Comparison of ENCODE assay signal across 14 cellular contexts in the genomic region with DNA sequence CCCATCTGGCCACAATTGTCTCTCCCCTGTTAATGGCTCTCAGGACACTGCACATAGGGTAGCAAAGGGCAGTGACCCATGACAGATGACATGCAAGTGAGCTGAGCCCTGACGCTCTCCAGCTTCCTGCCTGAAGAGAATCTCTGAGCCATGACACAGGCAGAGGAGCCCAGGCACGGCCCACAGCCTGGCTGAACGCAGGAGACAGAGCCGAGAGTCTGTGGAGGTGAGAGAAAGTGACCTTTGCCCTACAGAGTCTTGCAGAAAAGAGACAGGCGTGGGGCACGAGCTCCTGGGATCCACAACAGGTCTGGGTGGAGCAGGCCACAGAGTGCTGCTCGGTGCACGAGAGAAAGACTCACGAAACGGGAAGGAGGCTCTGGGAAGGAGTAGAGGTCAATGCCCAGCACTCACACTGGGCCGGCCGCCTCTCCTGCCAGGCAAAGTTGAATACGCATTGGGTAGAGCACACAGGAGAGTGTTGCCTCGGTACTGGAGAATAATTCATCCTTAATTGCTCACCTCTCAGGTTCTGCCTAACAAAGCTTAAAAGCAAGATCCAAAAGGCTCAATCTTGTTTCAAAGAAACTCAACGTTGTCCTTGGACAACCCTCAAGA.
DNase-seq lines count a peak whose midpoint lies in the region; ATAC-seq and TF ChIP-seq lines count a peak whose summit lies in the region.
"Had no signal": no experiment of that assay in that cellular context is flagged by ENCODE, and none has a peak within 500 bp of the region (broad histone marks: within the 10 kb centered on the region; RNA-seq: fewer than 3 reads in every experiment).

No MANE protein-coding gene starts in this region.

- H2BK12ac ChIP-seq in neuronal stem cell (ENCODE audit: low read length) = no peak overlapping the region

- no peak overlapping the region for H2BK5ac ChIP-seq in neuronal stem cell (ENCODE audit: low read length)

- ATAC-seq in GM21447 (IDR thresholded peaks at IDR 0.05; ENCODE audit: unreplicated experiment) = no peak
- ATAC-seq in heart right ventricle = no peak
- ATAC-seq in left cardiac atrium = no peak

- no peak overlapping the region for H3K14ac ChIP-seq in neuronal stem cell (ENCODE audit: low read length)

- H4K8ac ChIP-seq in neuronal stem cell (ENCODE audit: low read depth, low read length) = no peak overlapping the region

- peak overlapping the region; percentile 50 for H2AFZ ChIP-seq in neuronal stem cell (ENCODE audit: low read length)

- H3K36me3 ChIP-seq in HUES6 (ENCODE audit: control insufficient read depth, insufficient read depth, low read length) (no peaks in the 10 kb centered on the region), neuronal stem cell (replicated peaks in 1 of 2; ENCODE audit: control insufficient read depth in 2 of 2, insufficient read depth in 2 of 2, low read length in 2 of 2) (no peaks in the 10 kb centered on the region), heart right ventricle (no peaks in the 10 kb centered on the region), ovary (no peaks in the 10 kb centered on the region)
- H3K36me3 ChIP-seq: esophagus squamous epithelium, stomach had no signal

- H2BK15ac ChIP-seq in neuronal stem cell (ENCODE audit: low read length) = peak overlapping the region; percentile 33

- no peak for TF ChIP-seq EP300 in ovary (IDR thresholded peaks at IDR 0.05)

- H3K9ac ChIP-seq in HUES6 (ENCODE audit: low read length) (no peak overlapping the region), neuronal stem cell (ENCODE audit: low read depth, low read length, poor library complexity) (no peak overlapping the region)

- H3K23ac ChIP-seq in neuronal stem cell (ENCODE audit: low read depth, low read length, poor library complexity) = no peak overlapping the region

- no peak for TF ChIP-seq POLR2A in ovary (IDR thresholded peaks at IDR 0.05)

- H3K9me3 ChIP-seq in HUES6 (ENCODE audit: control insufficient read depth, insufficient read depth, low read depth, low read length) (no peaks in the 10 kb centered on the region), neuronal stem cell (replicated peaks in 1 of 2; ENCODE audit: control insufficient read depth in 2 of 2, insufficient read depth in 1 of 2, low read depth in 1 of 2, low read length in 2 of 2) (peaks cover 0 to 2% of the 10 kb centered on the region in 2 donors), heart right ventricle (no peaks in the 10 kb centered on the region), ovary (no peaks in the 10 kb centered on the region)
- H3K9me3 ChIP-seq: esophagus squamous epithelium, stomach had no signal

- peaks cover 2% of the 10 kb centered on the region for H3K79me1 ChIP-seq in neuronal stem cell (ENCODE audit: low read depth, low read length)

- peak overlapping the region; percentile 40 for H3K18ac ChIP-seq in neuronal stem cell (ENCODE audit: low read length)

- H3K27ac ChIP-seq in HUES6 (ENCODE audit: low read depth, low read length) (no peak overlapping the region), neuronal stem cell (replicated peaks; ENCODE audit: low read length) (no peak overlapping the region), heart right ventricle (no peak overlapping the region), ovary (no peak overlapping the region)
- H3K27ac ChIP-seq: esophagus squamous epithelium, stomach had no signal

- DNase-seq in Caki2 (ENCODE audit: low read depth) (peak; percentile 72), glomerular visceral epithelial cell (ENCODE audit: extremely low spot score) (peak; percentile 19), neuronal stem cell (ENCODE audit: low spot score) (no peak), heart right ventricle (no peak), left cardiac atrium (no peak), ovary (no peak)
- DNase-seq: activated gamma-delta T cell, esophagus squamous epithelium, GOT3, NCI-H1417, NCI-H524 treated with DMSO at 0.1 percent for 48 hours, stomach had no signal

- intact Hi-C loops in heart right ventricle (cut with DNase I) = no loop called here
- intact Hi-C loops in left cardiac atrium (cut with DNase I) = no loop called here
- intact Hi-C loops in ovary (cut with DNase I) = no loop called here

- H2AK5ac ChIP-seq in neuronal stem cell (ENCODE audit: low read depth, low read length) = no peak overlapping the region

- peaks cover 11% of the 10 kb centered on the region; the same call in 1 of the 2 replicates for H3K27me3 ChIP-seq in HUES6 (ENCODE audit: control insufficient read depth, insufficient read depth, low read length)
- no peaks in the 10 kb centered on the region for H3K27me3 ChIP-seq in neuronal stem cell (ENCODE audit: control insufficient read depth in 3 of 3, insufficient read depth in 3 of 3, low read depth in 1 of 3, low read length in 3 of 3)
- H3K27me3 ChIP-seq in heart right ventricle = peaks cover 0 to 45% (median 32%) of the 10 kb centered on the region in 7 donors
- H3K27me3 ChIP-seq in ovary = no peaks in the 10 kb centered on the region

- peaks cover 14% of the 10 kb centered on the region for H3K4me1 ChIP-seq in HUES6 (ENCODE audit: control insufficient read depth, insufficient read depth, low read length)
- H3K4me1 ChIP-seq in neuronal stem cell (ENCODE audit: control insufficient read depth in 2 of 2, insufficient read depth in 1 of 2, low read depth in 1 of 2, low read length in 2 of 2) = peaks cover 9 to 11% of the 10 kb centered on the region in 2 donors
- H3K4me1 ChIP-seq in heart right ventricle = no peaks in the 10 kb centered on the region
- H3K4me1 ChIP-seq in ovary (ENCODE audit: insufficient read depth) = no peaks in the 10 kb centered on the region
- H3K4me1 ChIP-seq: esophagus squamous epithelium, stomach had no signal

- H2BK120ac ChIP-seq in neuronal stem cell (ENCODE audit: low read depth, low read length) = no peak overlapping the region

- TF ChIP-seq CTCF in heart right ventricle (IDR thresholded peaks at IDR 0.05) = no peak
- no peak for TF ChIP-seq CTCF in ovary (IDR thresholded peaks at IDR 0.05)

- in situ Hi-C loops in Caki2 (cut with HindIII; ENCODE audit: low pct_unique_long_range_greater_than_20kb, low sequenced_read_pairs) = no loop called here

- H3K4me2 ChIP-seq in neuronal stem cell (ENCODE audit: insufficient read depth, low read length, poor library complexity, severe bottlenecking) = peak overlapping the region; percentile 11

- H3K4ac ChIP-seq in neuronal stem cell (ENCODE audit: low read length) = no peak overlapping the region

- H4K91ac ChIP-seq in neuronal stem cell (ENCODE audit: low read depth, low read length, poor library complexity) = no peak overlapping the region

- H3K4me3 ChIP-seq in HUES6 (ENCODE audit: low read depth, low read length) (peak overlapping the region; percentile 63), neuronal stem cell (ENCODE audit: low read length in 2 of 2) (no peak overlapping the region), heart right ventricle (no peak overlapping the region), ovary (no peak overlapping the region)
- H3K4me3 ChIP-seq: stomach had no signal

- no CpG with 5 or more reads among the region's 15 CpGs for WGBS in neuronal stem cell (ENCODE audit: extremely low coverage in 2 of 2, insufficient read length in 2 of 2, insufficient replicate concordance in 1 of 2), 2 donors
- WGBS in heart right ventricle, 2 donors = 48 to 49% methylated on average over 15 of the region's 15 CpGs
- WGBS in ovary, 3 donors = 50 to 54% (median 51%) methylated on average over 15 of the region's 15 CpGs

Comparison
In these comparisons a context has a peak if more than half of its experiments do, and no peak if none do; other contexts are left out.
1. DNase-seq: peak in Caki2 (single experiment) and glomerular visceral epithelial cell (single experiment); none in neuronal stem cell (single experiment), heart right ventricle (0 of 2), left cardiac atrium (single experiment) and ovary (0 of 5).